Comparison of ENCODE assay signal across 9 cellular contexts in the genomic region with DNA sequence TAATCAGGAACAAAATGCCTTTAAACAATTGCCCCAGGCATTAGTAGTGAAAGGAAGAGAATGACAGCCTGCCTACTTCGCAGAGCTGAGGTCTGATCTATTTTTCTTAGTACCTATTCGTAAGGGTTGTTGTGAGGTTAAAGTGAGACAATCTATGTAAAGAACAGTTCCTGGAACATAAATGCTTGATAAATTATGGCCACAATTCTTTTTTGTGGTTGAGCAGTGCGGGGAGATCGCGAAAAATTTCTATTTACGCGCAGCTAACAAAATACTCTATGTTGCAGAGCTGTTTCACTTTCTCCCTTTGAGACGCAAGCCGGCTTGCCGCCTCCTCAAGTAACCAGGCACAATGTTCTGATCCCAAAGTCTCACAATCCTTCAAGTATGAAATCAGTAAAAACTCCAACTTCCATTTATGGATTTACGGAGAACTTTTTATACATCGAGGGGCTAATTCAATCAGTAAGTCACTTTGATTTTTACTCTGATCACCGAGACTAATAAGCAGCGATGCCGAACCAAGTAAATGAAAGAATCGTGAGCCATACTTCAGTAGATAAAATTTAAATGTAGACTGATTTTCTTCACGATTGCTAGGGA. TPM values are rescaled to one million over a fixed set of nuclear protein-coding genes. Genes with fewer than 3 reads are reported as not detected.
DNase-seq lines count a peak whose midpoint lies in the region; ATAC-seq and TF ChIP-seq lines count a peak whose summit lies in the region.
"Had no signal": no experiment of that assay in that cellular context is flagged by ENCODE, and none has a peak within 500 bp of the region (broad histone marks: within the 10 kb centered on the region; RNA-seq: fewer than 3 reads in every experiment).

No MANE protein-coding gene starts in this region.

- no peak for TF ChIP-seq CTCF in HEK293 (tag by site-specific recombination; IDR thresholded peaks at IDR 0.05)
- no peak for TF ChIP-seq CTCF in upper lobe of right lung (IDR thresholded peaks at IDR 0.05)

- H3K36me3 ChIP-seq in HEK293 (ENCODE audit: control insufficient read depth in 2 of 2, insufficient read depth in 1 of 2, low read length in 2 of 2) (peaks cover 12 to 28% of the 10 kb centered on the region in 2 experiments), upper lobe of right lung (peaks cover 17% of the 10 kb centered on the region)

- ATAC-seq in upper lobe of right lung (no peak), HG02642 (IDR thresholded peaks at IDR 0.05; ENCODE audit: poor library complexity, unreplicated experiment) (no peak)

- H3K27ac Mint-ChIP-seq in activated naive CD4-positive, alpha-beta T cell treated with anti-CD3 and anti-CD28 coated beads, Interleukin-2, amount 50 U/mL, for 24 hours: peak overlapping the region; percentile 91

- H3K36me3 Mint-ChIP-seq in activated naive CD4-positive, alpha-beta T cell treated with anti-CD3 and anti-CD28 coated beads, Interleukin-2, amount 50 U/mL, for 24 hours: peaks cover 4% of the 10 kb centered on the region

- peak; percentile 68 for DNase-seq in CD1c-positive myeloid dendritic cell (ENCODE audit: extremely low spot score)
- peak; percentile 13 to 25 for DNase-seq in SHP77 (lab: John Stamatoyannopoulos, UW)
- peak; percentile 34 for DNase-seq in germinal center (ENCODE audit: low spot score)
- DNase-seq in occipital lobe (lab: John Stamatoyannopoulos, UW): peak; percentile 17
- no peak for DNase-seq in upper lobe of right lung

- no peaks in the 10 kb centered on the region for H3K27me3 ChIP-seq in upper lobe of right lung

- H3K9me3 ChIP-seq in HEK293 (ENCODE audit: control insufficient read depth, insufficient read depth, low read depth, low read length) (no peaks in the 10 kb centered on the region), upper lobe of right lung (no peaks in the 10 kb centered on the region)

- POLR2A ChIA-PET in HEK293 (lab: Yijun Ruan, JAX): interaction anchor here (0.6 to 10.4 kb wide), 38 partner anchors 12 to 1364 kb away, joined by 3 to 84 read pairs (median 6); a partner anchor contains a TSS

- peak overlapping the region; percentile 98 for H3K4me3 Mint-ChIP-seq in activated naive CD4-positive, alpha-beta T cell treated with anti-CD3 and anti-CD28 coated beads, Interleukin-2, amount 50 U/mL, for 24 hours

- peak overlapping the region; percentile 84 for H3K27ac ChIP-seq in HEK293 (ENCODE audit: extremely low read depth, low read depth, low read length)
- peak overlapping the region; percentile 100 for H3K27ac ChIP-seq in upper lobe of right lung

- H3K4me1 ChIP-seq in HEK293 (ENCODE audit: control insufficient read depth, insufficient read depth, low read length) (peaks cover 9% of the 10 kb centered on the region; the same call in 1 of the 2 replicates), upper lobe of right lung (peaks cover 21% of the 10 kb centered on the region)

- intact Hi-C loops in upper lobe of right lung (cut with DNase I): no loop called here

- H3K4me1 Mint-ChIP-seq in activated naive CD4-positive, alpha-beta T cell treated with anti-CD3 and anti-CD28 coated beads, Interleukin-2, amount 50 U/mL, for 24 hours: peaks cover 31% of the 10 kb centered on the region

- CTCF ChIA-PET in HEK293 (lab: Yijun Ruan, JAX): interaction anchor here (0.6 to 1.9 kb wide), 4 partner anchors 37 to 96 kb away, joined by 3 to 13 read pairs (median 3); no protein-coding TSS in a partner anchor

- no peaks in the 10 kb centered on the region for H3K27me3 Mint-ChIP-seq in activated naive CD4-positive, alpha-beta T cell treated with anti-CD3 and anti-CD28 coated beads, Interleukin-2, amount 50 U/mL, for 24 hours

- peak overlapping the region; percentile 99 for H3K4me3 ChIP-seq in HEK293 (ENCODE audit: low read depth, low read length)
- H3K4me3 ChIP-seq in upper lobe of right lung: peak overlapping the region; percentile 82

- no peaks in the 10 kb centered on the region for H3K9me3 Mint-ChIP-seq in activated naive CD4-positive, alpha-beta T cell treated with anti-CD3 and anti-CD28 coated beads, Interleukin-2, amount 50 U/mL, for 24 hours

TF ChIP-seq in HEK293, 187 proteins besides CTCF, POLR2A, EP300 and RAD21:
- TF ChIP-seq, protein P1, sequence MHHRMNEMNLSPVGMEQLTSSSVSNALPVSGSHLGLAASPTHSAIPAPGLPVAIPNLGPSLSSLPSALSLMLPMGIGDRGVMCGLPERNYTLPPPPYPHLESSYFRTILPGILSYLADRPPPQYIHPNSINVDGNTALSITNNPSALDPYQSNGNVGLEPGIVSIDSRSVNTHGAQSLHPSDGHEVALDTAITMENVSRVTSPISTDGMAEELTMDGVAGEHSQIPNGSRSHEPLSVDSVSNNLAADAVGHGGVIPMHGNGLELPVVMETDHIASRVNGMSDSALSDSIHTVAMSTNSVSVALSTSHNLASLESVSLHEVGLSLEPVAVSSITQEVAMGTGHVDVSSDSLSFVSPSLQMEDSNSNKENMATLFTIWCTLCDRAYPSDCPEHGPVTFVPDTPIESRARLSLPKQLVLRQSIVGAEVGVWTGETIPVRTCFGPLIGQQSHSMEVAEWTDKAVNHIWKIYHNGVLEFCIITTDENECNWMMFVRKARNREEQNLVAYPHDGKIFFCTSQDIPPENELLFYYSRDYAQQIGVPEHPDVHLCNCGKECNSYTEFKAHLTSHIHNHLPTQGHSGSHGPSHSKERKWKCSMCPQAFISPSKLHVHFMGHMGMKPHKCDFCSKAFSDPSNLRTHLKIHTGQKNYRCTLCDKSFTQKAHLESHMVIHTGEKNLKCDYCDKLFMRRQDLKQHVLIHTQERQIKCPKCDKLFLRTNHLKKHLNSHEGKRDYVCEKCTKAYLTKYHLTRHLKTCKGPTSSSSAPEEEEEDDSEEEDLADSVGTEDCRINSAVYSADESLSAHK (tag by site-specific recombination; IDR thresholded peaks at IDR 0.05): peak; percentile 55; the same call in 1 of the 2 replicates
- TF ChIP-seq, protein P2, sequence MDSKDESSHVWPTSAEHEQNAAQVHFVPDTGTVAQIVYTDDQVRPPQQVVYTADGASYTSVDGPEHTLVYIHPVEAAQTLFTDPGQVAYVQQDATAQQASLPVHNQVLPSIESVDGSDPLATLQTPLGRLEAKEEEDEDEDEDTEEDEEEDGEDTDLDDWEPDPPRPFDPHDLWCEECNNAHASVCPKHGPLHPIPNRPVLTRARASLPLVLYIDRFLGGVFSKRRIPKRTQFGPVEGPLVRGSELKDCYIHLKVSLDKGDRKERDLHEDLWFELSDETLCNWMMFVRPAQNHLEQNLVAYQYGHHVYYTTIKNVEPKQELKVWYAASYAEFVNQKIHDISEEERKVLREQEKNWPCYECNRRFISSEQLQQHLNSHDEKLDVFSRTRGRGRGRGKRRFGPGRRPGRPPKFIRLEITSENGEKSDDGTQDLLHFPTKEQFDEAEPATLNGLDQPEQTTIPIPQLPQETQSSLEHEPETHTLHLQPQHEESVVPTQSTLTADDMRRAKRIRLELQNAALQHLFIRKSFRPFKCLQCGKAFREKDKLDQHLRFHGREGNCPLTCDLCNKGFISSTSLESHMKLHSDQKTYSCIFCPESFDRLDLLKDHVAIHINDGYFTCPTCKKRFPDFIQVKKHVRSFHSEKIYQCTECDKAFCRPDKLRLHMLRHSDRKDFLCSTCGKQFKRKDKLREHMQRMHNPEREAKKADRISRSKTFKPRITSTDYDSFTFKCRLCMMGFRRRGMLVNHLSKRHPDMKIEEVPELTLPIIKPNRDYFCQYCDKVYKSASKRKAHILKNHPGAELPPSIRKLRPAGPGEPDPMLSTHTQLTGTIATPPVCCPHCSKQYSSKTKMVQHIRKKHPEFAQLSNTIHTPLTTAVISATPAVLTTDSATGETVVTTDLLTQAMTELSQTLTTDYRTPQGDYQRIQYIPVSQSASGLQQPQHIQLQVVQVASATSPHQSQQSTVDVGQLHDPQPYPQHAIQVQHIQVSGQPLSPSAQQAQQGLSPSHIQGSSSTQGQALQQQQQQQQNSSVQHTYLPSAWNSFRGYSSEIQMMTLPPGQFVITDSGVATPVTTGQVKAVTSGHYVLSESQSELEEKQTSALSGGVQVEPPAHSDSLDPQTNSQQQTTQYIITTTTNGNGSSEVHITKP (tag by site-specific recombination; IDR thresholded peaks at IDR 0.05): 0 out of 2 replicates have a peak, but pooled peaks have one; percentile 14
- TF ChIP-seq ZBTB17 (tag by site-specific recombination; IDR thresholded peaks at IDR 0.05): peak; percentile 94
- peak; percentile 62; the same call in 1 of the 2 replicates for TF ChIP-seq ZNF335 (tag by site-specific recombination; conservative IDR thresholded peaks at IDR 0.05)
- TF ChIP-seq ZNF585B (tag by site-specific recombination; IDR thresholded peaks at IDR 0.05): no peak
- TF ChIP-seq PRDM1 (tag by site-specific recombination; IDR thresholded peaks at IDR 0.05): peak; percentile 72
- no peak for TF ChIP-seq ZNF426 (tag by site-specific recombination; IDR thresholded peaks at IDR 0.05)

RNA-seq across cellular contexts. Expression of a gene that starts 0.8 kb away (rescaled TPM):
- total RNA-seq in occipital lobe: 80.9 TPM
- 183 TPM for total RNA-seq in upper lobe of right lung

RNA-seq across cellular contexts. Expression of a gene that starts 38.2 kb away (rescaled TPM):
- total RNA-seq in occipital lobe: 34.9 TPM
- total RNA-seq in upper lobe of right lung: not detected
- total RNA-seq: T-helper 2 cell treated with Interferon-gamma antibody and Interleukin-4, amounts not matched to agents 100 ng/mL and 5 ng/mL, for 36 hours had no signal

Comparison
In these comparisons a context has a peak if more than half of its experiments do, and no peak if none do; other contexts are left out.
1. RNA of a gene that starts 38.2 kb away (total RNA-seq): 34.9 TPM in occipital lobe (single experiment); not detected in upper lobe of right lung (single experiment); every median in the first group is over 10 times any median in the second.